In genomic region chr1:47545912-47546483, GRCh38 we compare ENCODE assay signal across 19 cellular contexts.
A peak's percentile ranks its signal among the peaks of the same experiment; 100 is the strongest.
DNase-seq lines count a peak whose midpoint lies in the region; TF ChIP-seq lines count a peak whose summit lies in the region.
"Had no signal": no experiment of that assay in that cellular context is flagged by ENCODE, and none has a peak within 500 bp of the region (broad histone marks: within the 10 kb centered on the region; RNA-seq: fewer than 3 reads in every experiment).

No MANE protein-coding gene starts in this region.

- H3K36me3 ChIP-seq in endodermal cell (ENCODE audit: control insufficient read depth, insufficient read depth, low read length) (no peaks in the 10 kb centered on the region), neural progenitor cell (no peaks in the 10 kb centered on the region), OCI-LY7 (ENCODE audit: insufficient read depth, low read length) (no peaks in the 10 kb centered on the region)

- H3K27me3 Mint-ChIP-seq in H9 (ENCODE audit: low read depth), result peaks cover 19% of the 10 kb centered on the region
- H3K27me3 Mint-ChIP-seq in endodermal cell (ENCODE audit: insufficient read depth), result peaks cover 1% of the 10 kb centered on the region
- peaks cover 11% of the 10 kb centered on the region for H3K27me3 Mint-ChIP-seq in neural progenitor cell (ENCODE audit: insufficient read depth, low read depth)

- H3K23ac ChIP-seq in H9 (ENCODE audit: insufficient read length, low read depth, low read length), result no peak overlapping the region

- H3K9me3 ChIP-seq in H9 (ENCODE audit: control insufficient read depth, low read depth, low read length), result no peaks in the 10 kb centered on the region
- peaks cover 9% of the 10 kb centered on the region for H3K9me3 ChIP-seq in endodermal cell (ENCODE audit: control insufficient read depth, low read length)
- no peaks in the 10 kb centered on the region for H3K9me3 ChIP-seq in neural progenitor cell (ENCODE audit: low read depth)
- H3K9me3 ChIP-seq in OCI-LY7 (ENCODE audit: low read length), result no peaks in the 10 kb centered on the region

- H3K56ac ChIP-seq in H9 (ENCODE audit: insufficient read length, low read depth, low read length), result no peak overlapping the region

- H3K4me1 Mint-ChIP-seq in H9 (peaks cover 30 to 36% of the 10 kb centered on the region in 2 experiments), endodermal cell (peaks cover 8% of the 10 kb centered on the region), neural progenitor cell (peaks cover 19% of the 10 kb centered on the region)
- H3K4me1 Mint-ChIP-seq: B cell; CD4-positive, alpha-beta memory T cell had no signal

- H2AFZ ChIP-seq in H9 (ENCODE audit: low read length) (no peak overlapping the region), neural progenitor cell (replicated peaks) (no peak overlapping the region), OCI-LY7 (ENCODE audit: low read length) (no peak overlapping the region)

- H3K4me3 ChIP-seq in endodermal cell (ENCODE audit: low read length) (no peak overlapping the region), neural progenitor cell (no peak overlapping the region), OCI-LY7 (ENCODE audit: low read depth, low read length, poor library complexity, severe bottlenecking) (no peak overlapping the region)

- no peak overlapping the region for H3K27ac Mint-ChIP-seq in H9
- no peak overlapping the region for H3K27ac Mint-ChIP-seq in endodermal cell
- H3K27ac Mint-ChIP-seq in neural progenitor cell, result no peak overlapping the region
- H3K27ac Mint-ChIP-seq: B cell; CD4-positive, alpha-beta memory T cell had no signal

- H3K27ac ChIP-seq in H9 (ENCODE audit: insufficient read length, low read depth, low read length) (no peak overlapping the region), endodermal cell (ENCODE audit: low read depth, low read length) (no peak overlapping the region), neural progenitor cell (no peak overlapping the region), OCI-LY7 (ENCODE audit: low read depth, low read length, poor library complexity, severe bottlenecking) (no peak overlapping the region)

- H3K4me2 ChIP-seq in H9 (ENCODE audit: insufficient read depth, insufficient read length, low read length), result no peak overlapping the region
- H3K4me2 ChIP-seq in neural progenitor cell, result no peak overlapping the region
- no peak overlapping the region for H3K4me2 ChIP-seq in OCI-LY7 (ENCODE audit: low read length)

- H3K4ac ChIP-seq in H9 (ENCODE audit: low read depth, low read length), result no peak overlapping the region

- no peak overlapping the region for H4K5ac ChIP-seq in H9 (ENCODE audit: insufficient read length, low read depth, low read length)

- H3K79me1 ChIP-seq in H9 (ENCODE audit: insufficient read depth, low read depth, low read length, poor library complexity, severe bottlenecking), result no peaks in the 10 kb centered on the region

- TF ChIP-seq CTCF in H9 (conservative IDR thresholded peaks at IDR 0.05) (peak; percentile 63), endodermal cell (conservative IDR thresholded peaks at IDR 0.05) (peak; percentile 73), neural progenitor cell (IDR thresholded peaks at IDR 0.05) (peak; percentile 29), OCI-LY7 (conservative IDR thresholded peaks at IDR 0.05; ENCODE audit: low read length) (no peak; the same call in 1 of the 2 replicates)

- no peak overlapping the region for H3T11ph ChIP-seq in H9 (ENCODE audit: low read length)

- intact Hi-C loops in OCI-LY7 (cut with micrococcal nuclease; ENCODE audit: unreplicated experiment), result no loop called here

- H3K79me2 ChIP-seq in H9 (ENCODE audit: insufficient read depth, low read length) (no peaks in the 10 kb centered on the region), neural progenitor cell (ENCODE audit: low read depth) (no peaks in the 10 kb centered on the region), OCI-LY7 (ENCODE audit: insufficient read depth, low read depth, low read length) (no peaks in the 10 kb centered on the region)

- H4K91ac ChIP-seq in H9 (ENCODE audit: insufficient read length, low read depth, low read length), result no peak overlapping the region

- WGBS in H9 (ENCODE audit: extremely low coverage, insufficient read length, low lambda C conversion rate), result no CpG with 5 or more reads among the region's 4 CpGs
- 90% methylated on average over 3 to 4 of the region's 4 CpGs for WGBS in endodermal cell (ENCODE audit: insufficient coverage in 1 of 2, insufficient read length in 1 of 2), 2 experiments

- no peaks in the 10 kb centered on the region for H3F3A ChIP-seq in neural progenitor cell (ENCODE audit: low read depth)

- H3K9me3 Mint-ChIP-seq in H9 (peaks cover 11 to 12% of the 10 kb centered on the region in 2 experiments), endodermal cell (peaks cover 15% of the 10 kb centered on the region), neural progenitor cell (peaks cover 4% of the 10 kb centered on the region)

- DNase-seq in H9, result peak; percentile 51
- peak; percentile 10 for DNase-seq in NCI-H69 (lab: John Stamatoyannopoulos, UW)
- DNase-seq in endodermal cell, result peak; percentile 71
- DNase-seq in neural progenitor cell (ENCODE audit: low spot score), result no peak
- DNase-seq in MV-4-11 (lab: John Stamatoyannopoulos, UW), result no peak
- no peak for DNase-seq in DMS79 treated with DMSO at 0.1 percent for 48 hours (lab: John Stamatoyannopoulos, UW)
- no peak for DNase-seq in OCI-LY7 (ENCODE audit: low spot score)
- no peak for DNase-seq in HUDEP-2 (lab: John Stamatoyannopoulos, UW; ENCODE audit: unreplicated experiment in 76 of 76)
- DNase-seq: CD4-positive, alpha-beta memory T cell; DND-41; GF-D8; GOT3; NCI-H1048; NCI-H146; NCI-H2081 treated with DMSO at 0.1 percent for 48 hours; NCI-H226; NCI-H82; SIG-M5 had no signal

- peaks cover 2% of the 10 kb centered on the region; the same call in 1 of the 2 replicates for H3K4me1 ChIP-seq in H9 (ENCODE audit: insufficient read depth, low read length)
- H3K4me1 ChIP-seq in endodermal cell (ENCODE audit: control insufficient read depth, insufficient read depth, low read length), result no peaks in the 10 kb centered on the region
- H3K4me1 ChIP-seq in neural progenitor cell, result peaks cover 19% of the 10 kb centered on the region
- H3K4me1 ChIP-seq in OCI-LY7 (ENCODE audit: insufficient read depth, low read length, poor library complexity, severe bottlenecking), result no peaks in the 10 kb centered on the region

- no peaks in the 10 kb centered on the region for H3K9me2 ChIP-seq in OCI-LY7 (ENCODE audit: insufficient read depth, low read length)

- no peak overlapping the region for H4K8ac ChIP-seq in H9 (replicated peaks; ENCODE audit: insufficient read length, low read depth, low read length)

- H3K4me3 Mint-ChIP-seq in H9 (no peak overlapping the region), endodermal cell (no peak overlapping the region), neural progenitor cell (no peak overlapping the region)
- H3K4me3 Mint-ChIP-seq: B cell; CD4-positive, alpha-beta memory T cell had no signal

- H2BK15ac ChIP-seq in H9 (ENCODE audit: low read depth, low read length), result no peak overlapping the region

- BruUV-seq in OCI-LY7 (replicated peaks; lab: Mats Ljungman, UMichigan), result no TSS peak

- H3K14ac ChIP-seq in H9 (ENCODE audit: insufficient read depth, low read length), result no peak overlapping the region

- H3K36me3 Mint-ChIP-seq in H9 (ENCODE audit: insufficient read depth in 1 of 3, low read depth in 3 of 3) (peaks cover 3 to 13% (median 8%) of the 10 kb centered on the region in 3 experiments; a peak in 4 of 7 replicates), endodermal cell (ENCODE audit: low read depth) (no peaks in the 10 kb centered on the region), neural progenitor cell (no peaks in the 10 kb centered on the region)
- H3K36me3 Mint-ChIP-seq: CD4-positive, alpha-beta memory T cell had no signal

- no peaks in the 10 kb centered on the region for H3K23me2 ChIP-seq in H9 (ENCODE audit: insufficient read length, low read depth, low read length, poor library complexity, severe bottlenecking)

- H2AK5ac ChIP-seq in H9 (ENCODE audit: insufficient read length, low read length), result no peak overlapping the region

- no peak overlapping the region for H2BK20ac ChIP-seq in H9 (ENCODE audit: low read depth, low read length, poor library complexity, severe bottlenecking)

- H3K27me3 ChIP-seq in H9 (ENCODE audit: insufficient read depth, low read length) (no peaks in the 10 kb centered on the region), endodermal cell (ENCODE audit: control insufficient read depth, insufficient read depth, low read length, poor library complexity, severe bottlenecking) (no peaks in the 10 kb centered on the region), neural progenitor cell (no peaks in the 10 kb centered on the region)

- POLR2A ChIA-PET in OCI-LY7 (lab: Charles Lee), result no interaction called here

- H2BK5ac ChIP-seq in H9 (ENCODE audit: insufficient read length, low read length), result no peak overlapping the region

- no peak overlapping the region for H3K18ac ChIP-seq in H9 (ENCODE audit: insufficient read length, low read depth, low read length)

- CTCF ChIA-PET in OCI-LY7 (lab: Charles Lee; ENCODE audit: unreplicated experiment), result no interaction called here

- H2BK12ac ChIP-seq in H9 (ENCODE audit: insufficient read length, low read depth, low read length), result no peak overlapping the region

- H3K9ac ChIP-seq in H9 (ENCODE audit: extremely low read depth, insufficient read length, low read length) (no peak overlapping the region), endodermal cell (ENCODE audit: extremely low read depth, low read length, poor library complexity, severe bottlenecking) (no peak overlapping the region), neural progenitor cell (no peak overlapping the region)

- no peak overlapping the region for H2BK120ac ChIP-seq in H9 (ENCODE audit: low read depth, low read length, poor library complexity, severe bottlenecking)

- H4K20me1 ChIP-seq in H9 (ENCODE audit: control insufficient read depth, insufficient read depth, insufficient read length) (no peaks in the 10 kb centered on the region), neural progenitor cell (ENCODE audit: low read depth) (no peaks in the 10 kb centered on the region), OCI-LY7 (ENCODE audit: insufficient read depth, low read length) (no peaks in the 10 kb centered on the region)

Comparison
In these comparisons a context has a peak if more than half of its experiments do, and no peak if none do; other contexts are left out.
1. DNase-seq: peak in H9 (single experiment), NCI-H69 (single experiment) and endodermal cell (single experiment); none in neural progenitor cell (single experiment), MV-4-11 (single experiment), DMS79 treated with DMSO at 0.1 percent for 48 hours (single experiment), OCI-LY7 (single experiment) and HUDEP-2 (0 of 76).